ENCODE assay signal across 8 cellular contexts in the genomic region with DNA sequence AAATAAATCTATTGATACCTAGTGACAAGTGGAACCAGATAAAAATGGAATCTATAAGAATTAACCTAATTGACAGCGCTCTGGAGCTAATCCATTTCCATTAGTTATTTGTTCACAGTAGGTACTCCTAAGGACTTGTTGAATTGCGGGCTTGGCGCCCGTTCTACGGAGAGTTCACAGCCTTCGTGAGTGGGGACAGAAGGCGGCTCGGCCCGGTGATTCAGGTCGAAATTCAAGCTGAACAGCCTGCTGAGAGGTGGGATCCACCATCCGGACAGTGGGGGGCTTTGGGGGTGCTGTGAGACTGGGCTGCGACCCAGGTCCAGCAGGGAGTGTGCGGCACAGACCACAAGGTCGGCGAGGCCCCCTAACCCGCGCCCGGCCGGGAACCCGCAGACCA. TPM values are rescaled to one million over a fixed set of nuclear protein-coding genes. Genes with fewer than 3 reads are reported as not detected.
DNase-seq lines count a peak whose midpoint lies in the region; ATAC-seq and TF ChIP-seq lines count a peak whose summit lies in the region.

No MANE protein-coding gene starts in this region.

- H3K23ac ChIP-seq in mesenchymal stem cell (ENCODE audit: low read length in 2 of 2) = peak overlapping the region; percentile 67 to 92

- peak overlapping the region; percentile 90 to 96 (median 94) for H3K4me3 Mint-ChIP-seq in CD4-positive, CD25-positive, alpha-beta regulatory T cell

- TF ChIP-seq CTCF in RWPE1 (conservative IDR thresholded peaks at IDR 0.05; ENCODE audit: low read depth) = no peak
- TF ChIP-seq CTCF in colonic mucosa (IDR thresholded peaks at IDR 0.05) = no peak
- TF ChIP-seq CTCF in thyroid gland (IDR thresholded peaks at IDR 0.05) = no peak

- peak overlapping the region; percentile 74 for H2BK5ac ChIP-seq in mesenchymal stem cell (ENCODE audit: low read depth, low read length, poor library complexity, severe bottlenecking)

- WGBS in mesenchymal stem cell = 4% methylated on average over 20 of the region's 20 CpGs
- 8 to 13% methylated on average over 11 to 12 of the region's 20 CpGs for WGBS in thyroid gland, 2 donors

- H3K36me3 ChIP-seq in CD4-positive, CD25-positive, alpha-beta regulatory T cell (ENCODE audit: control insufficient read depth, insufficient read depth, low read length) = no peaks in the 10 kb centered on the region
- H3K36me3 ChIP-seq in colonic mucosa (no peaks in the 10 kb centered on the region), mesenchymal stem cell (ENCODE audit: control insufficient read depth in 1 of 2, insufficient read depth in 2 of 2, low read depth in 1 of 2, low read length in 2 of 2) (no peaks in the 10 kb centered on the region), thyroid gland (no peaks in the 10 kb centered on the region)

- peak overlapping the region; percentile 64 for H3K4me3 ChIP-seq in CD4-positive, CD25-positive, alpha-beta regulatory T cell (ENCODE audit: low read depth, low read length)
- peak overlapping the region; percentile 71 for H3K4me3 ChIP-seq in colonic mucosa
- H3K4me3 ChIP-seq in mesenchymal stem cell (ENCODE audit: insufficient read depth in 1 of 2, low read depth in 1 of 2, low read length in 2 of 2) = peak overlapping the region; percentile 91 to 97
- H3K4me3 ChIP-seq in thyroid gland (replicated peaks in 1 of 3) = peak overlapping the region; percentile 93 to 97 (median 96)

- H4K91ac ChIP-seq in mesenchymal stem cell (ENCODE audit: low read length) = peak overlapping the region; percentile 25

- H3K27me3 Mint-ChIP-seq in CD4-positive, CD25-positive, alpha-beta regulatory T cell = peaks cover 32% of the 10 kb centered on the region

- CTCF ChIA-PET in HEK293T (lab: Yijun Ruan, JAX) (no interaction called here), RWPE1 (lab: Yijun Ruan, JAX) (no interaction called here)

- TF ChIP-seq POLR2A in thyroid gland (IDR thresholded peaks at IDR 0.05) = no peak

- ATAC-seq in CD4-positive, CD25-positive, alpha-beta regulatory T cell (ENCODE audit: low read depth in 2 of 2) = no peak
- no peak for ATAC-seq in HG03097 (IDR thresholded peaks at IDR 0.05; ENCODE audit: low FRiP score, unreplicated experiment)

- peak overlapping the region; percentile 70 for H4K8ac ChIP-seq in mesenchymal stem cell (ENCODE audit: low read length)

- no peaks in the 10 kb centered on the region for H3K9me3 Mint-ChIP-seq in CD4-positive, CD25-positive, alpha-beta regulatory T cell

- in situ Hi-C loops in KBM-7 (cut with MboI; ENCODE audit: low pct_unique_long_range_greater_than_20kb, low sequenced_read_pairs) = no loop called here

- peaks cover 35% of the 10 kb centered on the region for H3K4me1 ChIP-seq in CD4-positive, CD25-positive, alpha-beta regulatory T cell (ENCODE audit: control insufficient read depth, insufficient read depth, low read length, poor library complexity, severe bottlenecking)
- H3K4me1 ChIP-seq in colonic mucosa = no peaks in the 10 kb centered on the region
- H3K4me1 ChIP-seq in mesenchymal stem cell (ENCODE audit: control insufficient read depth, insufficient read depth, low read depth, low read length) = peaks cover 5% of the 10 kb centered on the region
- peaks cover 14 to 22% of the 10 kb centered on the region in 2 donors for H3K4me1 ChIP-seq in thyroid gland

- H3K4ac ChIP-seq in mesenchymal stem cell (ENCODE audit: low read depth in 1 of 2, low read length in 2 of 2) = peak overlapping the region; percentile 73 to 92

- H3K9ac ChIP-seq in colonic mucosa (ENCODE audit: low read depth in 2 of 2, low read length in 2 of 2) = peak overlapping the region; percentile 88 to 93
- H3K9ac ChIP-seq in mesenchymal stem cell (ENCODE audit: low read length) = peak overlapping the region; percentile 97

- peak overlapping the region in 1 of 2 experiments; percentile 90 for H2BK12ac ChIP-seq in mesenchymal stem cell (ENCODE audit: low read length in 2 of 2)

- H2AFZ ChIP-seq in mesenchymal stem cell (ENCODE audit: low read depth, low read length) = peak overlapping the region; percentile 95

- H3K9me3 ChIP-seq in CD4-positive, CD25-positive, alpha-beta regulatory T cell (ENCODE audit: control insufficient read depth in 2 of 2, low read length in 2 of 2) = no peaks in the 10 kb centered on the region
- H3K9me3 ChIP-seq in colonic mucosa (no peaks in the 10 kb centered on the region), mesenchymal stem cell (ENCODE audit: control insufficient read depth, low read length) (no peaks in the 10 kb centered on the region), thyroid gland (no peaks in the 10 kb centered on the region)

- H2BK120ac ChIP-seq in mesenchymal stem cell (ENCODE audit: low read depth, low read length) = peak overlapping the region; percentile 54

- peaks cover 23 to 32% (median 29%) of the 10 kb centered on the region in 4 donors for H3K4me1 Mint-ChIP-seq in CD4-positive, CD25-positive, alpha-beta regulatory T cell

- no peak overlapping the region for H2AK5ac ChIP-seq in mesenchymal stem cell (ENCODE audit: low read length, severe bottlenecking)

- DNase-seq in CD4-positive, CD25-positive, alpha-beta regulatory T cell = peak in 2 of 3 donors; percentile 22 to 36
- DNase-seq in HEK293T (ENCODE audit: extremely low spot score) = no peak
- DNase-seq in RWPE1 (ENCODE audit: low spot score) = no peak
- DNase-seq in colonic mucosa = peak; percentile 48
- DNase-seq in mesenchymal stem cell = no peak
- peak; percentile 68 to 71 for DNase-seq in thyroid gland
- no peak for DNase-seq in KBM-7

- peak overlapping the region; percentile 99 for H3K4me2 ChIP-seq in mesenchymal stem cell (ENCODE audit: low read length, poor library complexity, severe bottlenecking)

- H3K27ac ChIP-seq in CD4-positive, CD25-positive, alpha-beta regulatory T cell (ENCODE audit: insufficient read depth, low read length, poor library complexity, severe bottlenecking) = peak overlapping the region; percentile 88
- H3K27ac ChIP-seq in RWPE1 = peak overlapping the region; percentile 88
- peak overlapping the region; percentile 83 for H3K27ac ChIP-seq in colonic mucosa
- H3K27ac ChIP-seq in mesenchymal stem cell (ENCODE audit: low read length, poor library complexity, severe bottlenecking) = no peak overlapping the region
- peak overlapping the region; percentile 99 for H3K27ac ChIP-seq in thyroid gland

- H3K27ac Mint-ChIP-seq in CD4-positive, CD25-positive, alpha-beta regulatory T cell = peak overlapping the region; percentile 56 to 85 (median 72)

- H3K36me3 Mint-ChIP-seq in CD4-positive, CD25-positive, alpha-beta regulatory T cell = no peaks in the 10 kb centered on the region

- H2BK15ac ChIP-seq in mesenchymal stem cell (ENCODE audit: low read depth, poor library complexity, severe bottlenecking) = peak overlapping the region; percentile 100

- H3K79me1 ChIP-seq in mesenchymal stem cell (replicated peaks; ENCODE audit: low read length, poor library complexity, severe bottlenecking) = peaks cover 4% of the 10 kb centered on the region

- POLR2A ChIA-PET in HEK293T (lab: Yijun Ruan, JAX) = interaction anchor here (0.8 to 4.1 kb wide), 14 partner anchors 10 to 119 kb away, joined by 3 to 28 read pairs (median 6); no protein-coding TSS in a partner anchor
- POLR2A ChIA-PET in RWPE1 (lab: Yijun Ruan, JAX; ENCODE audit: low non-redundant PET) = no interaction called here

- intact Hi-C loops in colonic mucosa (cut with DNase I) (no loop called here), thyroid gland (cut with DNase I) (no loop called here)

- peaks cover 13% of the 10 kb centered on the region for H3K27me3 ChIP-seq in CD4-positive, CD25-positive, alpha-beta regulatory T cell (ENCODE audit: control insufficient read depth, insufficient read depth, low read length)
- no peaks in the 10 kb centered on the region for H3K27me3 ChIP-seq in colonic mucosa
- H3K27me3 ChIP-seq in mesenchymal stem cell (ENCODE audit: control insufficient read depth in 1 of 2, insufficient read depth in 1 of 2, low read length in 2 of 2) = no peaks in the 10 kb centered on the region
- H3K27me3 ChIP-seq in thyroid gland = no peaks in the 10 kb centered on the region

- H3K18ac ChIP-seq in mesenchymal stem cell (ENCODE audit: low read depth in 1 of 2, low read length in 2 of 2) = peak overlapping the region; percentile 95

- peak overlapping the region; percentile 82 to 95 for H3K14ac ChIP-seq in mesenchymal stem cell (ENCODE audit: low read length in 2 of 2)

TF ChIP-seq in HEK293T, 16 proteins besides CTCF, POLR2A, EP300 and RAD21:
- no peak for TF ChIP-seq ZNF384 (IDR thresholded peaks at IDR 0.05)
- no peak for TF ChIP-seq CTBP1 (IDR thresholded peaks at IDR 0.05; ENCODE audit: borderline replicate concordance)
- 0 out of 2 replicates have a peak, but pooled peaks have one; percentile 36 for TF ChIP-seq L3MBTL2 (conservative IDR thresholded peaks at IDR 0.05)
- no peak for TF ChIP-seq SUZ12 (IDR thresholded peaks at IDR 0.05)

RNA-seq across cellular contexts. Expression of a gene that starts 0.8 kb away (rescaled TPM):
- total RNA-seq in CD4-positive, CD25-positive, alpha-beta regulatory T cell = 177 TPM
- polyA plus RNA-seq in CD4-positive, CD25-positive, alpha-beta regulatory T cell = 10 to 100 TPM; 46.6 to 82.2 (median 47.4) TPM
- total RNA-seq in colonic mucosa (100 to 1,000 TPM; 403 to 426 TPM), thyroid gland (100 to 1,000 TPM; 454 to 784 (median 579) TPM)
- 374 TPM for polyA plus RNA-seq in mesenchymal stem cell (2013, experiment 1 of 2)
- 364 TPM for polyA plus RNA-seq in mesenchymal stem cell (2013, experiment 2 of 2)

Comparison
In these comparisons a context has a peak if more than half of its experiments do, and no peak if none do; other contexts are left out.
1. DNase-seq: peak in CD4-positive, CD25-positive, alpha-beta regulatory T cell (2 of 3), colonic mucosa (single experiment) and thyroid gland (2 of 2); none in HEK293T (single experiment), RWPE1 (single experiment), mesenchymal stem cell (single experiment) and KBM-7 (single experiment).
2. Peak in every context shown above with its lines, with median percentiles within 50 percentile points of each other: H3K4me3 ChIP-seq.